In the genomic region with DNA sequence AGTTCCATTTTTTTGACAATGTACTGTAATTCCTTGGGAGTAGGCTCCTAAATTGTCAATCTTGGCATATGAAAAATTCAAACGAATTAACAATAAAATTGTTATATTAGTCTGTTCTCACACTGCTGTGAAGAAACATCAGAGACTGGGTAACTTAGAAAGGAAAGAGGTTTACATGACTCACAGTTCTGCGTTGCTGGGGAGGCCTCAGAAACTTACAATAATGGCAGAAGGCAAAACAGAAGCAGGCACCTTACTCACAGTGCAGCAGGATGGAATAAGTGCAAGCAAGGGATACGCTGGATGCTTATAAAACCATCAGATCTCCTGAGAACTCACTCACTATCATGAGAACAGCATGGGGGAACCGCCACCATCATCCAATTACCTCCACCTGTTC, we compare ENCODE assay signal across 30 cellular contexts.
"Had no signal": no experiment of that assay in that cellular context is flagged by ENCODE, and none has a peak within 500 bp of the region (broad histone marks: within the 10 kb centered on the region; RNA-seq: fewer than 3 reads in every experiment).

No MANE protein-coding gene starts in this region.

- H3K4me3 Mint-ChIP-seq: activated B cell treated with CpG ODN at 0.5 μM for 24 hours; activated CD8-positive, alpha-beta T cell treated with anti-CD3 and anti-CD28 coated beads for 36 hours; activated naive CD4-positive, alpha-beta T cell treated with anti-CD3 and anti-CD28 coated beads, Interleukin-2, amount 50 U/mL, for 24 hours; activated naive CD8-positive, alpha-beta T cell treated with anti-CD3 and anti-CD28 coated beads, Interleukin-2, amount 50 U/mL, for 24 hours; activated T-cell treated with anti-CD3 and anti-CD28 coated beads, Interleukin-2, amount 50 U/mL, for 4 hours; activated T-helper 17 cell treated with anti-CD3 and anti-CD28 coated beads, Interleukin-2, amount 50 U/mL, for 72 hours; brain; natural killer cell; neural progenitor cell; stimulated activated naive B cell treated with anti-CD40 and anti-IgM and Interleukin-4, amounts not matched to agents 10 μg/mL and 1 μg/mL and 100 μg/mL, for 72 hours had no signal

- H3K4me3 ChIP-seq: esophagus squamous epithelium, left lung, lower lobe of right lung, neural progenitor cell, sigmoid colon, smooth muscle cell, stomach, thyroid gland, upper lobe of left lung, vagina had no signal

- H3K4me1 Mint-ChIP-seq: activated B cell treated with CpG ODN at 0.5 μM for 24 hours; activated naive CD4-positive, alpha-beta T cell treated with anti-CD3 and anti-CD28 coated beads, Interleukin-2, amount 50 U/mL, for 24 hours; activated naive CD8-positive, alpha-beta T cell treated with anti-CD3 and anti-CD28 coated beads, Interleukin-2, amount 50 U/mL, for 24 hours; activated T-helper 17 cell treated with anti-CD3 and anti-CD28 coated beads, Interleukin-2, amount 50 U/mL, for 72 hours; natural killer cell; stimulated activated naive B cell treated with anti-CD40 and anti-IgM and Interleukin-4, amounts not matched to agents 10 μg/mL and 1 μg/mL and 100 μg/mL, for 72 hours had no signal

- H3K36me3 Mint-ChIP-seq: activated naive CD4-positive, alpha-beta T cell treated with anti-CD3 and anti-CD28 coated beads, Interleukin-2, amount 50 U/mL, for 24 hours; brain; natural killer cell; neural progenitor cell; stimulated activated naive B cell treated with anti-CD40 and anti-IgM and Interleukin-4, amounts not matched to agents 10 μg/mL and 1 μg/mL and 100 μg/mL, for 72 hours had no signal

- H3K9me3 Mint-ChIP-seq: activated naive CD4-positive, alpha-beta T cell treated with anti-CD3 and anti-CD28 coated beads, Interleukin-2, amount 50 U/mL, for 24 hours; activated T-cell treated with anti-CD3 and anti-CD28 coated beads, Interleukin-2, amount 50 U/mL, for 4 hours; brain; neural progenitor cell; stimulated activated naive B cell treated with anti-CD40 and anti-IgM and Interleukin-4, amounts not matched to agents 10 μg/mL and 1 μg/mL and 100 μg/mL, for 72 hours had no signal

- H3K27ac Mint-ChIP-seq: activated B cell treated with CpG ODN at 0.5 μM for 24 hours; activated CD8-positive, alpha-beta T cell treated with anti-CD3 and anti-CD28 coated beads for 36 hours; activated naive CD4-positive, alpha-beta T cell treated with anti-CD3 and anti-CD28 coated beads, Interleukin-2, amount 50 U/mL, for 24 hours; activated naive CD8-positive, alpha-beta T cell treated with anti-CD3 and anti-CD28 coated beads, Interleukin-2, amount 50 U/mL, for 24 hours; activated T-helper 17 cell treated with anti-CD3 and anti-CD28 coated beads, Interleukin-2, amount 50 U/mL, for 72 hours; brain; natural killer cell; neural progenitor cell; stimulated activated naive B cell treated with anti-CD40 and anti-IgM and Interleukin-4, amounts not matched to agents 10 μg/mL and 1 μg/mL and 100 μg/mL, for 72 hours had no signal

- H3K27me3 Mint-ChIP-seq: activated B cell treated with CpG ODN at 0.5 μM for 24 hours; activated CD8-positive, alpha-beta T cell treated with anti-CD3 and anti-CD28 coated beads for 36 hours; activated naive CD4-positive, alpha-beta T cell treated with anti-CD3 and anti-CD28 coated beads, Interleukin-2, amount 50 U/mL, for 24 hours; activated naive CD8-positive, alpha-beta T cell treated with anti-CD3 and anti-CD28 coated beads, Interleukin-2, amount 50 U/mL, for 24 hours; activated T-helper 17 cell treated with anti-CD3 and anti-CD28 coated beads, Interleukin-2, amount 50 U/mL, for 72 hours; brain; stimulated activated naive B cell treated with anti-CD40 and anti-IgM and Interleukin-4, amounts not matched to agents 10 μg/mL and 1 μg/mL and 100 μg/mL, for 72 hours had no signal

- DNase-seq: activated B cell treated with CpG ODN at 0.5 μM for 24 hours; activated CD4-positive, alpha-beta T cell treated with anti-CD3 and anti-CD28 coated beads, Interleukin-2, amount 50 U/mL, for 1 hour; activated CD8-positive, alpha-beta T cell treated with anti-CD3 and anti-CD28 coated beads for 36 hours; activated naive CD8-positive, alpha-beta T cell treated with anti-CD3 and anti-CD28 coated beads, Interleukin-2, amount 50 U/mL, for 24 hours; activated T-cell treated with anti-CD3 and anti-CD28 coated beads, Interleukin-2, amount 50 U/mL, for 4 hours; dermis blood vessel endothelial cell; effector CD4-positive, alpha-beta T cell; esophagus squamous epithelium; foreskin melanocyte; kidney glomerular epithelial cell; left lung; lower lobe of right lung; mesendoderm; natural killer cell; posterior cingulate gyrus; retina; sigmoid colon; stimulated activated CD4-positive, alpha-beta T cell treated with anti-CD3 and anti-CD28 coated beads, Interleukin-15, amount 100 ng/mL, for 24 hours; stimulated activated CD4-positive, alpha-beta T cell treated with anti-CD3 and anti-CD28 coated beads, Interleukin-2, amount 100 ng/mL, for 24 hours; stimulated activated naive B cell treated with anti-CD40 and anti-IgM and Interleukin-4, amounts not matched to agents 10 μg/mL and 1 μg/mL and 100 μg/mL, for 72 hours; stomach; T-helper 2 cell; thyroid gland; upper lobe of left lung had no signal
